In the genomic region with DNA sequence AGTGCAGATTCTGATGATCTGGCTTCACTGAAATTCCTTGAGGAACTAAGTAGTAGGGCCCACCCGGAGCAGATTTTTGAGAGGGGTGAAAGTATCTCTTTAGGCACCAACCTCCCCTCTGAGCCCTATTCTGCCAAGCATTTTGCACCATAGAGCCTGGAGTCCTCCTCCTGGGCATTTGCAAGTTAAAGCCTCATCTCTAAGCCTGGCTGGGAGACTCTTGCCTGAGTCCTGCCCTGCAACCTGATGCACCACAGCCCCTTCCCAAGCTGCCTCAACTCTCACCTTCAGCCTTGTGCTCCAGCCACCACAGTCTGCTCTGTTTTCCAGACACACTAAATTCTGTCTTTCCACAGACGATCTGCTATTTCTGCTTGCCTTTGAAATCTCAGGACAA, we compare ENCODE assay signal across 25 cellular contexts.
DNase-seq lines count a peak whose midpoint lies in the region; ATAC-seq and TF ChIP-seq lines count a peak whose summit lies in the region.
"Had no signal": no experiment of that assay in that cellular context is flagged by ENCODE, and none has a peak within 500 bp of the region (broad histone marks: within the 10 kb centered on the region; RNA-seq: fewer than 3 reads in every experiment).

No MANE protein-coding gene starts in this region.

- no peaks in the 10 kb centered on the region for H3K9me3 Mint-ChIP-seq in mesothelial cell of epicardium
- H3K9me3 Mint-ChIP-seq: activated T-cell treated with anti-CD3 and anti-CD28 coated beads, Interleukin-2, amount 50 U/mL, for 4 hours had no signal

- H3K36me3 Mint-ChIP-seq in mesothelial cell of epicardium, result no peaks in the 10 kb centered on the region

- peak overlapping the region; percentile 69 for H3K27ac Mint-ChIP-seq in mesothelial cell of epicardium
- H3K27ac Mint-ChIP-seq: progenitor cell of endocrine pancreas, T-helper 17 cell had no signal

- no peak for TF ChIP-seq CTCF in ascending aorta (IDR thresholded peaks at IDR 0.05)
- TF ChIP-seq CTCF in mesothelial cell of epicardium (IDR thresholded peaks at IDR 0.05; ENCODE audit: unreplicated experiment), result no peak

- no peaks in the 10 kb centered on the region for H3K27me3 Mint-ChIP-seq in mesothelial cell of epicardium (ENCODE audit: low read depth)

- H3K4me3 ChIP-seq in H7 (ENCODE audit: insufficient read depth, low read depth, low read length) (no peak overlapping the region), ascending aorta (no peak overlapping the region), skeletal muscle tissue (ENCODE audit: low read length in 3 of 3) (no peak overlapping the region)
- H3K4me3 ChIP-seq: GM12878, HAP-1, hepatocyte, left lung, skin epidermis had no signal

- H3K9me3 ChIP-seq in ascending aorta (no peaks in the 10 kb centered on the region), skeletal muscle tissue (ENCODE audit: control insufficient read depth in 3 of 3, low read length in 3 of 3) (no peaks in the 10 kb centered on the region)
- H3K9me3 ChIP-seq: HAP-1, left lung, SK-N-SH had no signal

- peak; percentile 62 for DNase-seq in H7
- no peak for DNase-seq in ascending aorta (ENCODE audit: low spot score in 2 of 2)
- DNase-seq in mesothelial cell of epicardium (ENCODE audit: low spot score in 2 of 2, unreplicated experiment in 2 of 2), result no peak
- DNase-seq in stimulated activated naive CD4-positive, alpha-beta T cell (lab: John Stamatoyannopoulos, UW), result no peak
- no peak for DNase-seq in KG1 (lab: John Stamatoyannopoulos, UW)
- DNase-seq: activated CD4-positive, alpha-beta T cell treated with anti-CD3 and anti-CD28 coated beads for 4 hours; activated T-cell treated with anti-CD3 and anti-CD28 coated beads, Interleukin-2, amount 50 U/mL, for 4 hours; left lung; NCI-H1105; NCI-H2081; NCI-H226; NCI-H748 treated with DMSO at 0.1 percent for 48 hours; RPMI8226; SK-N-SH; stimulated activated CD4-positive, alpha-beta T cell treated with anti-CD3 and anti-CD28 coated beads, Interleukin-1b, Interleukin-23, amount 100 ng/mL, for 48 hours; T-helper 17 cell had no signal

- peaks cover 22 to 52% of the 10 kb centered on the region in 2 donors for H3K4me1 ChIP-seq in ascending aorta
- H3K4me1 ChIP-seq in skeletal muscle tissue (ENCODE audit: control insufficient read depth in 3 of 3, insufficient read depth in 3 of 3, low read length in 3 of 3), result peaks cover 33 to 45% (median 44%) of the 10 kb centered on the region in 3 donors
- H3K4me1 ChIP-seq: HAP-1 had no signal

- H3K9ac ChIP-seq in skeletal muscle tissue (ENCODE audit: low read depth in 1 of 3, low read length in 3 of 3), result no peak overlapping the region
- H3K9ac ChIP-seq: SK-N-SH had no signal

- peak overlapping the region; percentile 90 to 91 for H3K27ac ChIP-seq in ascending aorta
- peak overlapping the region; percentile 81 for H3K27ac ChIP-seq in skeletal muscle tissue (ENCODE audit: low read depth, low read length)
- H3K27ac ChIP-seq: epithelial cell of prostate, hepatocyte had no signal

- ATAC-seq in HG03135 (IDR thresholded peaks at IDR 0.05; ENCODE audit: unreplicated experiment) (no peak), GM18907 (IDR thresholded peaks at IDR 0.05; ENCODE audit: unreplicated experiment) (no peak)
- ATAC-seq: activated T-cell treated with anti-CD3 and anti-CD28 coated beads, Interleukin-2, amount 50 U/mL, for 4 hours; GM12878; T-helper 17 cell had no signal

- H3K4me1 Mint-ChIP-seq in mesothelial cell of epicardium, result peaks cover 68% of the 10 kb centered on the region

- H3K27me3 ChIP-seq in H7 (ENCODE audit: control insufficient read depth, insufficient read depth, low read length) (peaks cover 1% of the 10 kb centered on the region; the same call in 1 of the 2 replicates), ascending aorta (no peaks in the 10 kb centered on the region), skeletal muscle tissue (ENCODE audit: control insufficient read depth in 3 of 3, insufficient read depth in 3 of 3, low read length in 3 of 3) (no peaks in the 10 kb centered on the region)
- H3K27me3 ChIP-seq: hepatocyte, left lung had no signal

- no peak overlapping the region for H3K4me3 Mint-ChIP-seq in mesothelial cell of epicardium
- H3K4me3 Mint-ChIP-seq: activated T-cell treated with anti-CD3 and anti-CD28 coated beads, Interleukin-2, amount 50 U/mL, for 4 hours; T-helper 17 cell had no signal

- intact Hi-C loops in ascending aorta (cut with DNase I), result loop anchor here (5.0 kb wide), 1 partner anchor 96 kb away; no protein-coding TSS in a partner anchor

- no peaks in the 10 kb centered on the region for H3K36me3 ChIP-seq in H7 (replicated peaks; ENCODE audit: control insufficient read depth, insufficient read depth, low read length)
- H3K36me3 ChIP-seq in ascending aorta, result no peaks in the 10 kb centered on the region
- H3K36me3 ChIP-seq in skeletal muscle tissue (ENCODE audit: control insufficient read depth in 3 of 3, insufficient read depth in 3 of 3, low read length in 3 of 3), result no peaks in the 10 kb centered on the region
- H3K36me3 ChIP-seq: HAP-1, left lung had no signal
